28 cellular contexts compared by ENCODE assay signal in genomic region chr4:97774347-97774989, GRCh38.
"Had no signal": no experiment of that assay in that cellular context is flagged by ENCODE, and none has a peak within 500 bp of the region (broad histone marks: within the 10 kb centered on the region; RNA-seq: fewer than 3 reads in every experiment).

No MANE protein-coding gene starts in this region.

- H3K4me3 ChIP-seq: ascending aorta, cardiac muscle cell had no signal

- DNase-seq: activated B cell treated with CpG ODN at 0.5 μM for 24 hours; activated CD4-positive, alpha-beta memory T cell treated with anti-CD3 and anti-CD28 coated beads for 36 hours; activated CD4-positive, alpha-beta T cell treated with anti-CD3 and anti-CD28 coated beads for 4 hours; activated CD4-positive, alpha-beta T cell treated with anti-CD3 and anti-CD28 coated beads, Interleukin-2, amount 10 ng/mL, durations not matched to agents 24 days and 14 days; activated CD4-positive, alpha-beta T cell treated with anti-CD3 and anti-CD28 coated beads, Interleukin-2, amount 50 U/mL, for 1 hour; activated CD4-positive, alpha-beta T cell treated with anti-CD3 and anti-CD28 coated beads, Interleukin-2, amount 50 U/mL, for 4 hours; activated CD4-positive, CD25-positive, alpha-beta regulatory T cell treated with anti-CD3 and anti-CD28 coated beads, Interleukin-2, amount 50 U/mL, for 72 hours; activated CD8-positive, alpha-beta memory T cell treated with anti-CD3 and anti-CD28 coated beads, Interleukin-2, amount 50 U/mL, for 4 hours; activated CD8-positive, alpha-beta T cell treated with anti-CD3 and anti-CD28 coated beads for 36 hours; activated gamma-delta T cell; activated naive CD4-positive, alpha-beta T cell treated with anti-CD3 and anti-CD28 coated beads, Interleukin-2, amount 10 ng/mL, durations not matched to agents 7 days and 5 days; activated naive CD4-positive, alpha-beta T cell treated with Interleukin-2 at 50 U/mL for 16 hours; activated naive CD8-positive, alpha-beta T cell treated with anti-CD3 and anti-CD28 coated beads, Interleukin-2, amount 10 ng/mL, durations not matched to agents 7 days and 5 days; activated naive CD8-positive, alpha-beta T cell treated with anti-CD3 and anti-CD28 coated beads, Interleukin-2, amount 50 U/mL, for 24 hours; activated T-cell treated with anti-CD3 and anti-CD28 coated beads for 4 hours; activated T-cell treated with anti-CD3 and anti-CD28 coated beads, Interleukin-2, amount 50 U/mL, for 1 hour; activated T-cell treated with anti-CD3 and anti-CD28 coated beads, Interleukin-2, amount 50 U/mL, for 4 hours; activated T-cell treated with anti-CD3 and anti-CD28 coated beads, Interleukin-2, amount 50 U/mL, for 72 hours; amygdala; anterior cingulate cortex; caudate nucleus; cerebellar nuclear complex; T-helper 2 cell; T-helper 9 cell had no signal

- H3K36me3 ChIP-seq: ascending aorta, cardiac muscle cell had no signal

- H3K4me1 ChIP-seq: ascending aorta had no signal

- ATAC-seq: activated CD8-positive, alpha-beta T cell treated with anti-CD3 and anti-CD28 coated beads for 36 hours; activated naive CD8-positive, alpha-beta T cell treated with anti-CD3 and anti-CD28 coated beads, Interleukin-2, amount 50 U/mL, for 24 hours; activated T-cell treated with anti-CD3 and anti-CD28 coated beads, Interleukin-2, amount 50 U/mL, for 4 hours; activated T-cell treated with anti-CD3 and anti-CD28 coated beads, Interleukin-2, amount 50 U/mL, for 72 hours; activated T-helper 17 cell treated with anti-CD3 and anti-CD28 coated beads, Interleukin-2, amount 50 U/mL, for 72 hours had no signal

- H3K27me3 ChIP-seq: ascending aorta, cardiac muscle cell had no signal

- H3K27ac ChIP-seq: ascending aorta, cardiac muscle cell, VCaP had no signal
